ENCODE assay signal across 8 cellular contexts in the genomic region with DNA sequence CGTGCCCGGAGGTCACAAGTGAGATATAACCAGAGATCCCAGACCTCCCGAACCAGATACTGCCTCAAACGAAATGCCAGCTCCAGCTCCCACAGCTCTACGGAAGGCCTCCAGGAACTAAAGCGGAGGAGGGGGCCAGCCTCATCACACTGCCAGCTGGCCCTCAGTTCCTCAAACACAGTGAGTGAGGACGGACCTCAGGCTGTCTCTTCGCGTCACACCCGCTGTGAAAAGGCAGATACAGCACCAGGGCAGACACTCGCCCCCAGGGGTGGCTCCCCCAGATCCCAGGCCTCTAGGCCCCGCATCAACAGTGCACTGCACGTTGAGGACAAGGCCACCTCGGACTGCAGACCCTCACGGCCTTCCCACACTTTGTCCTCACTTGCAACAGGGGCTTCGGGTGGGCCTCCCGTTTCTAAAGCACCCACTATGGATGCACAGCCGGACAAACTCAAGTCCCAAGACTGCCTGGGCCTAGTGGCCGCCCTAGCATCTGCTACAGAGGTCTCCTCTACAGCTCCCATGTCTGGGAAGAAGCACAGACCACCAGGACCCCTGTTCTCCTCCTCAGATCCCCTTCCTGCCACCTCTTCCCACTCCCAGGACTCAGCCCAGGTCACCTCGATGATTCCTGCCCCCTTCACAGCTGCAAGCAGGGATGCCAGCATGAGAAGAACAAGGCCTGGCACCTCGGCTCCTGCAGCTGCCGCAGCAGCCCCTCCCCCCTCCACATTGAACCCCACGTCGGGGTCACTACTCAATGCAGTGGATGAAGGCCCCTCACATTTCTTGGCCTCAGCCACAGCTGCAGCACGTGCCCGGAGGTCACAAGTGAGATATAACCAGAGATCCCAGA.
DNase-seq lines count a peak whose midpoint lies in the region; ATAC-seq, FAIRE-seq and TF ChIP-seq lines count a peak whose summit lies in the region.
"Not testable (repeated sequence)": the region's sequence is repeated elsewhere in the genome, so short reads cannot be mapped to it uniquely, and the experiment has no call there.

No MANE protein-coding gene starts in this region.

- not testable (repeated sequence) for H3K4me1 ChIP-seq in kidney (ENCODE audit: control insufficient read depth in 1 of 2, insufficient read depth in 1 of 2, low read depth in 1 of 2, low read length in 2 of 2); stomach
- peaks cover 19% of the 10 kb centered on the region for H3K4me1 ChIP-seq in neural progenitor cell

- H3K4me1 Mint-ChIP-seq in HFFc6 (ENCODE audit: low read depth); activated B cell treated with CpG ODN at 0.5 μM for 24 hours: not testable (repeated sequence)
- H3K4me1 Mint-ChIP-seq in neural progenitor cell, result peaks cover 31% of the 10 kb centered on the region

- H3K79me2 ChIP-seq in neural progenitor cell (ENCODE audit: low read depth), result peaks cover 18% of the 10 kb centered on the region

- DNase-seq in CD1c-positive myeloid dendritic cell (ENCODE audit: extremely low spot score) (peak; percentile 2), HFFc6 (peak; percentile 11), activated B cell treated with CpG ODN at 0.5 μM for 24 hours (peak; percentile 45), astrocyte of the hippocampus (ENCODE audit: low read depth, low spot score) (peak; percentile 4), fibroblast of pulmonary artery (ENCODE audit: low read depth) (peak; percentile 13), kidney (peak; percentile 93), neural progenitor cell (ENCODE audit: low spot score) (peak; percentile 14), stomach (peak; percentile 41)

- not testable (repeated sequence) for H3K4me3 ChIP-seq in fibroblast of pulmonary artery (replicated peaks; ENCODE audit: low read depth, low read length); kidney (ENCODE audit: low read length in 2 of 2); neural progenitor cell; stomach

- intact Hi-C loops in activated B cell treated with CpG ODN at 0.5 μM for 24 hours (cut with micrococcal nuclease); kidney (cut with DNase I); stomach (cut with DNase I; ENCODE audit: low total_unique reads): not testable (repeated sequence)

- not testable (repeated sequence) for ATAC-seq in activated B cell treated with CpG ODN at 0.5 μM for 24 hours (ENCODE audit: low read depth)

- H3K4me3 Mint-ChIP-seq in HFFc6, activated B cell treated with CpG ODN at 0.5 μM for 24 hours: not testable (repeated sequence)
- peak overlapping the region; percentile 14 for H3K4me3 Mint-ChIP-seq in neural progenitor cell

- 90 to 93% (median 92%) methylated on average over 26 of the region's 26 CpGs for WGBS in stomach, 5 donors

- not testable (repeated sequence) for H3K9me3 ChIP-seq in kidney (ENCODE audit: control insufficient read depth in 1 of 2, low read length in 2 of 2); neural progenitor cell (ENCODE audit: low read depth); stomach

- CTCF ChIA-PET in activated B cell treated with CpG ODN at 0.5 μM for 24 hours (lab: Charles Lee), result not testable (repeated sequence)

- TF ChIP-seq CTCF in HFFc6 (IDR thresholded peaks at IDR 0.05); activated B cell treated with CpG ODN at 0.5 μM for 24 hours (IDR thresholded peaks at IDR 0.05); fibroblast of pulmonary artery (IDR thresholded peaks at IDR 0.05; ENCODE audit: low read length, missing control alignments); kidney (IDR thresholded peaks at IDR 0.05; ENCODE audit: borderline replicate concordance, extremely low read depth, insufficient read depth); neural progenitor cell (IDR thresholded peaks at IDR 0.05); stomach (IDR thresholded peaks at IDR 0.05): not testable (repeated sequence)

- not testable (repeated sequence) for FAIRE-seq in kidney (lab: Jason Lieb, UNC)

- not testable (repeated sequence) for TF ChIP-seq POLR2A in stomach (IDR thresholded peaks at IDR 0.05)

- not testable (repeated sequence) for H3K36me3 ChIP-seq in kidney (ENCODE audit: control insufficient read depth in 1 of 2, insufficient read depth in 2 of 2, low read length in 2 of 2); neural progenitor cell
- H3K36me3 ChIP-seq in stomach, result peaks cover 7 to 52% (median 38%) of the 10 kb centered on the region in 4 donors

- H3K27ac Mint-ChIP-seq in HFFc6, activated B cell treated with CpG ODN at 0.5 μM for 24 hours: not testable (repeated sequence)
- peak overlapping the region; percentile 89 for H3K27ac Mint-ChIP-seq in neural progenitor cell

- not testable (repeated sequence) for H2AFZ ChIP-seq in neural progenitor cell (replicated peaks)

- H3K27me3 Mint-ChIP-seq in HFFc6 (ENCODE audit: insufficient read depth); activated B cell treated with CpG ODN at 0.5 μM for 24 hours: not testable (repeated sequence)
- H3K27me3 Mint-ChIP-seq in neural progenitor cell (ENCODE audit: insufficient read depth, low read depth), result peaks cover 16% of the 10 kb centered on the region

- not testable (repeated sequence) for H3K9me3 Mint-ChIP-seq in HFFc6, activated B cell treated with CpG ODN at 0.5 μM for 24 hours
- H3K9me3 Mint-ChIP-seq in neural progenitor cell, result peaks cover 15% of the 10 kb centered on the region

- POLR2A ChIA-PET in activated B cell treated with CpG ODN at 0.5 μM for 24 hours (lab: Charles Lee), result not testable (repeated sequence)

- H3F3A ChIP-seq in neural progenitor cell (ENCODE audit: low read depth), result not testable (repeated sequence)

- not testable (repeated sequence) for H3K27ac ChIP-seq in kidney (ENCODE audit: low read depth in 2 of 2, low read length in 2 of 2); stomach
- peak overlapping the region; percentile 17 for H3K27ac ChIP-seq in neural progenitor cell

- H4K20me1 ChIP-seq in neural progenitor cell (ENCODE audit: low read depth), result not testable (repeated sequence)

- H3K36me3 Mint-ChIP-seq in HFFc6 (ENCODE audit: low read depth), result not testable (repeated sequence)
- H3K36me3 Mint-ChIP-seq in activated B cell treated with CpG ODN at 0.5 μM for 24 hours (ENCODE audit: low read depth) (peaks cover 40% of the 10 kb centered on the region), neural progenitor cell (peaks cover 30% of the 10 kb centered on the region)

- H3K27me3 ChIP-seq in neural progenitor cell, stomach: not testable (repeated sequence)

- TF ChIP-seq EP300 in stomach (IDR thresholded peaks at IDR 0.05), result not testable (repeated sequence)

- H3K9ac ChIP-seq in kidney (ENCODE audit: low read length in 2 of 2); neural progenitor cell: not testable (repeated sequence)

- H3K4me2 ChIP-seq in neural progenitor cell, result peak overlapping the region; percentile 20

Comparison
In these comparisons a context has a peak if more than half of its experiments do, and no peak if none do; other contexts are left out.
1. DNase-seq: peak in every context shown above with its lines; median percentile 93 in kidney; 45 in activated B cell treated with CpG ODN at 0.5 μM for 24 hours; 41 in stomach; 14 in neural progenitor cell; 13 in fibroblast of pulmonary artery; 11 in HFFc6; 4 in astrocyte of the hippocampus; 2 in CD1c-positive myeloid dendritic cell.